9 cellular contexts compared by ENCODE assay signal in the genomic region with DNA sequence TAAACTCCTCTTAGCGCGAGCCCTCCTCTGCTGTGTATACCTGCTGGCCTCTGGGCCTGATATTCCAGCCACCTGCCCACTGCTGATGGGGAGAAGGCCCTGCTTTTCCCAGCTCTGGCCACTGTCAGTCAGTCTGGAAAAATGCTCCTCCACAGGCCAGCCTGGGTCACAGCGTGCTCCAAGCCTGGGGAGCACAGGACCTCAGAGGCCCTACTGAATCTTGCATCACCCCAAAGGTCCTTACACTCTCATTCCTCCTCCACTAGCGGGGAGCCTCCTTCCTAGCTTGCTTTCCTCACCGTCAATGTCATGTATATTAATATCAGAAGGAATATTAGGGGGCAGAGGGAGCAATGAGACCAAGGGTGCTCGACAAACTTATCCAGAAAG.
DNase-seq lines count a peak whose midpoint lies in the region; ATAC-seq, FAIRE-seq and TF ChIP-seq lines count a peak whose summit lies in the region.
"Had no signal": no experiment of that assay in that cellular context is flagged by ENCODE, and none has a peak within 500 bp of the region (broad histone marks: within the 10 kb centered on the region; RNA-seq: fewer than 3 reads in every experiment).

No MANE protein-coding gene starts in this region.

- H3K9me3 ChIP-seq in breast epithelium (no peaks in the 10 kb centered on the region), lower lobe of right lung (no peaks in the 10 kb centered on the region), tibial nerve (no peaks in the 10 kb centered on the region)

- no peaks in the 10 kb centered on the region for H3K36me3 ChIP-seq in breast epithelium
- no peaks in the 10 kb centered on the region for H3K36me3 ChIP-seq in lower lobe of right lung
- H3K36me3 ChIP-seq in tibial nerve, result no peaks in the 10 kb centered on the region

- peak overlapping the region in 1 of 3 donors; percentile 44 for H3K4me3 ChIP-seq in breast epithelium
- H3K4me3 ChIP-seq in lower lobe of right lung, result no peak overlapping the region
- H3K4me3 ChIP-seq in tibial nerve, result no peak overlapping the region

- H3K27me3 ChIP-seq in breast epithelium, result no peaks in the 10 kb centered on the region
- H3K27me3 ChIP-seq in lower lobe of right lung (ENCODE audit: low read depth), result no peaks in the 10 kb centered on the region
- H3K27me3 ChIP-seq in tibial nerve, result no peaks in the 10 kb centered on the region

- no peak for TF ChIP-seq EP300 in tibial nerve (IDR thresholded peaks at IDR 0.05)

- H3K4me1 ChIP-seq in breast epithelium, result no peaks in the 10 kb centered on the region
- peaks cover 52% of the 10 kb centered on the region for H3K4me1 ChIP-seq in lower lobe of right lung
- peaks cover 0 to 23% (median 13%) of the 10 kb centered on the region in 4 donors for H3K4me1 ChIP-seq in tibial nerve

- FAIRE-seq in D721Med (lab: Jason Lieb, UNC), result no peak

- peak overlapping the region; percentile 42 to 53 for H3K27ac ChIP-seq in breast epithelium
- peak overlapping the region; percentile 57 for H3K27ac ChIP-seq in lower lobe of right lung
- peak overlapping the region in 3 of 4 donors; percentile 30 to 79 (median 76) for H3K27ac ChIP-seq in tibial nerve
- H3K27ac ChIP-seq: 22Rv1 had no signal

- no peak for TF ChIP-seq POLR2A in breast epithelium (IDR thresholded peaks at IDR 0.05)
- TF ChIP-seq POLR2A in tibial nerve (IDR thresholded peaks at IDR 0.05), result no peak

- ATAC-seq in lower lobe of right lung, result peak; percentile 6 to 16

- no peak for TF ChIP-seq CTCF in breast epithelium (IDR thresholded peaks at IDR 0.05)
- no peak for TF ChIP-seq CTCF in lower lobe of right lung (IDR thresholded peaks at IDR 0.05)
- TF ChIP-seq CTCF in tibial nerve (IDR thresholded peaks at IDR 0.05), result no peak
- no peak for TF ChIP-seq CTCF in D721Med (IDR thresholded peaks at IDR 0.05; ENCODE audit: insufficient read depth, missing control alignments)

- intact Hi-C loops in breast epithelium (cut with DNase I; ENCODE audit: low total_unique reads), result no loop called here
- intact Hi-C loops in lower lobe of right lung (cut with DNase I), result no loop called here

- WGBS in tibial nerve, 2 donors, result 74 to 77% methylated on average over 4 to 6 of the region's 6 CpGs

- DNase-seq in DMS 273 (lab: John Stamatoyannopoulos, UW; ENCODE audit: unreplicated experiment) (peak; percentile 48), DMS 273 treated with DMSO at 0.1 percent for 48 hours (lab: John Stamatoyannopoulos, UW) (no peak), breast epithelium (ENCODE audit: low spot score in 2 of 2) (no peak), lower lobe of right lung (no peak), tibial nerve (ENCODE audit: low spot score in 2 of 2) (no peak), NCI-H1092 (lab: John Stamatoyannopoulos, UW) (no peak), GM19238 (ENCODE audit: insufficient read length, low spot score) (no peak), D721Med (ENCODE audit: insufficient read length, low spot score) (no peak)
